34 cellular contexts compared by ENCODE assay signal in the genomic region with DNA sequence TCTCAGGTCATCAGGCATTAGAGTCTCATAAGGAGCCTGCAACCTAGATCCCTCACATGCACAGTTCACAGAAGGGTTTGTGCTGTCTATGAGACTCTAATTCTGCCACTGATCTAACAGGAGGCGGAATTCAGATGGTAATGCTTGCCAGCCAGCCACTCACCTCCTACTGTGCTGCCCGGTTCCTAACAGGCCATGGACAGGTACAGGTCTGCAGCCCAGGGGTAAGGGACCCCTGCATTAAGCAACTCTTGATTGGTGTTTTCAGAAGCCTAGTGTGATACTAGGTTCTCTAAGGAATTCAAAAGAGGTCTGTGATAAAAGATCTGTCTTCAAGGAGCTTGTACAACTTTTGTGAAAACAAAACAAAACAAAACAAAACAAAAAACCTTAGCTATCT.
"Had no signal": no experiment of that assay in that cellular context is flagged by ENCODE, and none has a peak within 500 bp of the region (broad histone marks: within the 10 kb centered on the region; RNA-seq: fewer than 3 reads in every experiment).

No MANE protein-coding gene starts in this region.

- H3K4me3 Mint-ChIP-seq: activated CD4-positive, alpha-beta memory T cell treated with anti-CD3 and anti-CD28 coated beads for 36 hours; activated CD4-positive, alpha-beta T cell treated with anti-CD3 and anti-CD28 coated beads for 36 hours; activated CD4-positive, alpha-beta T cell treated with anti-CD3 and anti-CD28 coated beads, Interleukin-2, amount 10 ng/mL, durations not matched to agents 24 days and 14 days; activated CD8-positive, alpha-beta memory T cell treated with anti-CD3 and anti-CD28 coated beads, Interleukin-2, amount 10 ng/mL, durations not matched to agents 7 days and 5 days; activated CD8-positive, alpha-beta T cell treated with anti-CD3 and anti-CD28 coated beads, Interleukin-2, amount 10 ng/mL, durations not matched to agents 7 days and 5 days; activated naive CD4-positive, alpha-beta T cell treated with anti-CD3 and anti-CD28 coated beads for 36 hours; activated naive CD4-positive, alpha-beta T cell treated with anti-CD3 and anti-CD28 coated beads, Interleukin-2, amount 50 U/mL, for 24 hours; activated naive CD8-positive, alpha-beta T cell treated with anti-CD3 and anti-CD28 coated beads for 36 hours; activated naive CD8-positive, alpha-beta T cell treated with anti-CD3 and anti-CD28 coated beads, Interleukin-2, amount 50 U/mL, for 24 hours; activated T-helper 1 cell treated with anti-CD3 and anti-CD28 coated beads, Interleukin-12 subunit alpha, Interleukin-12 subunit beta, Interleukin-2, Interleukin-4 antibody, amounts not matched to agents 30 ng/mL and 10 ng/mL and 1 ng/mL, durations not matched to agents 14 hours and 24 hours and 36 hours; effector memory CD8-positive, alpha-beta T cell; T-helper 17 cell; T-helper 2 cell treated with Interferon-gamma antibody and Interleukin-4, amounts not matched to agents 5 μg/mL and 100 μg/mL, for 36 hours had no signal

- H3K4me1 Mint-ChIP-seq: activated CD4-positive, alpha-beta T cell treated with anti-CD3 and anti-CD28 coated beads for 36 hours; activated CD4-positive, alpha-beta T cell treated with anti-CD3 and anti-CD28 coated beads, Interleukin-2, amount 10 ng/mL, durations not matched to agents 24 days and 14 days; activated CD8-positive, alpha-beta memory T cell treated with anti-CD3 and anti-CD28 coated beads, Interleukin-2, amount 10 ng/mL, durations not matched to agents 7 days and 5 days; activated naive CD4-positive, alpha-beta T cell treated with anti-CD3 and anti-CD28 coated beads, Interleukin-2, amount 50 U/mL, for 24 hours; activated naive CD8-positive, alpha-beta T cell treated with anti-CD3 and anti-CD28 coated beads for 36 hours; activated naive CD8-positive, alpha-beta T cell treated with anti-CD3 and anti-CD28 coated beads, Interleukin-2, amount 50 U/mL, for 24 hours had no signal

- H3K9me3 ChIP-seq: adrenal gland, body of pancreas, esophagus squamous epithelium had no signal

- ATAC-seq: activated CD4-positive, alpha-beta T cell treated with anti-CD3 and anti-CD28 coated beads for 36 hours; activated CD8-positive, alpha-beta memory T cell treated with anti-CD3 and anti-CD28 coated beads, Interleukin-2, amount 10 ng/mL, durations not matched to agents 7 days and 5 days; activated CD8-positive, alpha-beta T cell treated with anti-CD3 and anti-CD28 coated beads, Interleukin-2, amount 10 ng/mL, durations not matched to agents 7 days and 5 days; activated naive CD8-positive, alpha-beta T cell treated with anti-CD3 and anti-CD28 coated beads, Interleukin-2, amount 50 U/mL, for 24 hours; body of pancreas; effector memory CD8-positive, alpha-beta T cell; T-helper 17 cell had no signal

- H3K27ac ChIP-seq: adrenal gland, body of pancreas, epithelial cell of prostate, esophagus squamous epithelium, WERI-Rb-1 had no signal

- H3K36me3 Mint-ChIP-seq: activated CD4-positive, alpha-beta memory T cell treated with anti-CD3 and anti-CD28 coated beads for 36 hours; activated CD8-positive, alpha-beta memory T cell treated with anti-CD3 and anti-CD28 coated beads, Interleukin-2, amount 10 ng/mL, durations not matched to agents 7 days and 5 days; activated naive CD8-positive, alpha-beta T cell treated with anti-CD3 and anti-CD28 coated beads for 36 hours had no signal

- H3K27me3 ChIP-seq: adrenal gland, body of pancreas, esophagus squamous epithelium had no signal

- H3K36me3 ChIP-seq: adrenal gland, esophagus squamous epithelium, WERI-Rb-1 had no signal

- FAIRE-seq: colon, endothelial cell of umbilical vein had no signal

- H3K27ac Mint-ChIP-seq: activated CD4-positive, alpha-beta memory T cell treated with anti-CD3 and anti-CD28 coated beads for 36 hours; activated CD4-positive, alpha-beta T cell treated with anti-CD3 and anti-CD28 coated beads for 36 hours; activated CD4-positive, alpha-beta T cell treated with anti-CD3 and anti-CD28 coated beads, Interleukin-2, amount 10 ng/mL, durations not matched to agents 24 days and 14 days; activated CD8-positive, alpha-beta memory T cell treated with anti-CD3 and anti-CD28 coated beads, Interleukin-2, amount 10 ng/mL, durations not matched to agents 7 days and 5 days; activated CD8-positive, alpha-beta T cell treated with anti-CD3 and anti-CD28 coated beads, Interleukin-2, amount 10 ng/mL, durations not matched to agents 7 days and 5 days; activated naive CD4-positive, alpha-beta T cell treated with anti-CD3 and anti-CD28 coated beads for 36 hours; activated naive CD4-positive, alpha-beta T cell treated with anti-CD3 and anti-CD28 coated beads, Interleukin-2, amount 50 U/mL, for 24 hours; activated naive CD8-positive, alpha-beta T cell treated with anti-CD3 and anti-CD28 coated beads for 36 hours; activated naive CD8-positive, alpha-beta T cell treated with anti-CD3 and anti-CD28 coated beads, Interleukin-2, amount 50 U/mL, for 24 hours; activated T-helper 1 cell treated with anti-CD3 and anti-CD28 coated beads, Interleukin-12 subunit alpha, Interleukin-12 subunit beta, Interleukin-2, Interleukin-4 antibody, amounts not matched to agents 30 ng/mL and 10 ng/mL and 1 ng/mL, durations not matched to agents 14 hours and 24 hours and 36 hours; activated T-helper 2 cell treated with anti-CD3 and anti-CD28 coated beads, Interferon-gamma antibody, Interleukin-2, Interleukin-4, amounts not matched to agents 10 μg/mL and 5 μg/mL and 100 μg/mL, durations not matched to agents 14 hours and 24 hours and 36 hours; effector memory CD8-positive, alpha-beta T cell; T-helper 17 cell; T-helper 2 cell treated with Interferon-gamma antibody and Interleukin-4, amounts not matched to agents 5 μg/mL and 100 μg/mL, for 36 hours had no signal

- H3K27me3 Mint-ChIP-seq: activated CD4-positive, alpha-beta memory T cell treated with anti-CD3 and anti-CD28 coated beads for 36 hours; activated CD4-positive, alpha-beta T cell treated with anti-CD3 and anti-CD28 coated beads for 36 hours; activated naive CD4-positive, alpha-beta T cell treated with anti-CD3 and anti-CD28 coated beads, Interleukin-2, amount 50 U/mL, for 24 hours; activated naive CD8-positive, alpha-beta T cell treated with anti-CD3 and anti-CD28 coated beads for 36 hours; activated naive CD8-positive, alpha-beta T cell treated with anti-CD3 and anti-CD28 coated beads, Interleukin-2, amount 50 U/mL, for 24 hours; effector memory CD8-positive, alpha-beta T cell; T-helper 17 cell had no signal

- H3K9me3 Mint-ChIP-seq: activated CD4-positive, alpha-beta memory T cell treated with anti-CD3 and anti-CD28 coated beads for 36 hours; activated CD4-positive, alpha-beta T cell treated with anti-CD3 and anti-CD28 coated beads, Interleukin-2, amount 10 ng/mL, durations not matched to agents 24 days and 14 days; activated naive CD4-positive, alpha-beta T cell treated with anti-CD3 and anti-CD28 coated beads for 36 hours; activated naive CD4-positive, alpha-beta T cell treated with anti-CD3 and anti-CD28 coated beads, Interleukin-2, amount 50 U/mL, for 24 hours; activated naive CD8-positive, alpha-beta T cell treated with anti-CD3 and anti-CD28 coated beads for 36 hours; activated naive CD8-positive, alpha-beta T cell treated with anti-CD3 and anti-CD28 coated beads, Interleukin-2, amount 50 U/mL, for 24 hours; activated T-helper 1 cell treated with anti-CD3 and anti-CD28 coated beads, Interleukin-12 subunit alpha, Interleukin-12 subunit beta, Interleukin-2, Interleukin-4 antibody, amounts not matched to agents 30 ng/mL and 10 ng/mL and 1 ng/mL, durations not matched to agents 14 hours and 24 hours and 36 hours; activated T-helper 2 cell treated with anti-CD3 and anti-CD28 coated beads, Interferon-gamma antibody, Interleukin-2, Interleukin-4, amounts not matched to agents 10 μg/mL and 5 μg/mL and 100 μg/mL, durations not matched to agents 14 hours and 24 hours and 36 hours; effector memory CD8-positive, alpha-beta T cell; T-helper 2 cell treated with Interferon-gamma antibody and Interleukin-4, amounts not matched to agents 5 μg/mL and 100 μg/mL, for 36 hours had no signal

- H3K4me1 ChIP-seq: adrenal gland, body of pancreas had no signal

- DNase-seq: activated CD4-positive, alpha-beta memory T cell treated with anti-CD3 and anti-CD28 coated beads for 36 hours; activated CD4-positive, alpha-beta T cell treated with anti-CD3 and anti-CD28 coated beads for 36 hours; activated CD4-positive, alpha-beta T cell treated with anti-CD3 and anti-CD28 coated beads, Interleukin-2, amount 10 ng/mL, durations not matched to agents 24 days and 14 days; activated CD4-positive, CD25-positive, alpha-beta regulatory T cell; activated CD4-positive, CD25-positive, alpha-beta regulatory T cell treated with anti-CD3 and anti-CD28 coated beads, Interleukin-2, amount 50 U/mL, for 72 hours; activated CD8-positive, alpha-beta memory T cell treated with anti-CD3 and anti-CD28 coated beads, Interleukin-2, amount 10 ng/mL, durations not matched to agents 7 days and 5 days; activated CD8-positive, alpha-beta memory T cell treated with anti-CD3 and anti-CD28 coated beads, Interleukin-2, amount 50 U/mL, for 4 hours; activated CD8-positive, alpha-beta T cell treated with anti-CD3 and anti-CD28 coated beads, Interleukin-2, amount 10 ng/mL, durations not matched to agents 7 days and 5 days; activated effector memory CD4-positive, alpha-beta T cell treated with anti-CD3 and anti-CD28 coated beads, Interleukin-2, amount 50 U/mL, for 16 hours; activated naive CD4-positive, alpha-beta T cell treated with anti-CD3 and anti-CD28 coated beads for 36 hours; activated naive CD8-positive, alpha-beta T cell treated with anti-CD3 and anti-CD28 coated beads for 36 hours; activated naive CD8-positive, alpha-beta T cell treated with anti-CD3 and anti-CD28 coated beads, Interleukin-2, amount 50 U/mL, for 24 hours; activated T-cell treated with anti-CD3 and anti-CD28 coated beads, Interleukin-2, amount 50 U/mL, for 1 hour; activated T-cell treated with anti-CD3 and anti-CD28 coated beads, Interleukin-2, amount 50 U/mL, for 48 hours; adrenal gland; amygdala; aorta; body of pancreas; cortex of kidney; dermis blood vessel endothelial cell; effector CD4-positive, alpha-beta T cell; effector memory CD8-positive, alpha-beta T cell; esophagus squamous epithelium; head of caudate nucleus; T-helper 17 cell; T1000; WERI-Rb-1 had no signal

- H3K4me3 ChIP-seq: adrenal gland, body of pancreas, esophagus squamous epithelium had no signal
